ENCODE assay signal across 27 cellular contexts in the genomic region with DNA sequence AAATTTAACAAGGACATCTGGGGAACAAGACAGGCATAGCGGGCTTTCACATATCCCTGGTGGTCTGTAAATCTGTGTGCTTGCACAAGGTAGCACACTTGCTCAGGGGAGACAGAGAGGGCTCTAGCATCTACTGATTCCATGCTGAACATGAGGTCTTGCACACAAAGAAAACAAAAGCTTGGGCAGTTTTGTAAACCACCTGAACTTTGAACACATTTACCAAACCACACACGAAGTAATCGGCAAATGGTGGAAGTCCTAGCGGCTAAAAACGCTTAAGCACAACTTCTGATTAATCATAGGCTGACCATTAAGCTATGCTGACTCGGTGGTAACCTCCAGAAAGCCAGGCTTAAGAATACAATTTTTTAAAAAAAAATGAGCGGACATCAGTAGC. TPM values are rescaled to one million over a fixed set of nuclear protein-coding genes. Genes with fewer than 3 reads are reported as not detected.
A peak's percentile ranks its signal among the peaks of the same experiment; 100 is the strongest.
DNase-seq lines count a peak whose midpoint lies in the region; ATAC-seq, FAIRE-seq and TF ChIP-seq lines count a peak whose summit lies in the region.
"Had no signal": no experiment of that assay in that cellular context is flagged by ENCODE, and none has a peak within 500 bp of the region (broad histone marks: within the 10 kb centered on the region; RNA-seq: fewer than 3 reads in every experiment).

No MANE protein-coding gene starts in this region.

- H3K4me3 ChIP-seq in HepG2 (replicated peaks in 1 of 3; ENCODE audit: insufficient read depth in 1 of 3, low read depth in 2 of 3, low read length in 3 of 3) (no peak overlapping the region), spleen (no peak overlapping the region), Karpas-422 (ENCODE audit: low read length) (no peak overlapping the region)
- H3K4me3 ChIP-seq: A549; BLaER1 treated with 17β-estradiol and CSF1 and Interleukin-3, amounts not matched to agents 10 nM and 100 nM; GM23338 had no signal

- FAIRE-seq in HepG2 (lab: Jason Lieb, UNC): peak; percentile 74
- FAIRE-seq: A549, D721Med, GM12891, GM18507 had no signal

- CTCF ChIA-PET in HepG2 (lab: Yijun Ruan, JAX; ENCODE audit: low intra/inter-chr PET ratio, low total read pairs): no interaction called here

- peaks cover 36% of the 10 kb centered on the region for H3K4me1 ChIP-seq in HepG2 (ENCODE audit: insufficient read depth, low read length)
- no peaks in the 10 kb centered on the region for H3K4me1 ChIP-seq in spleen
- H3K4me1 ChIP-seq in Karpas-422 (ENCODE audit: low read length): no peaks in the 10 kb centered on the region
- H3K4me1 ChIP-seq: A549, BE2C had no signal

- H3K9me3 ChIP-seq in HepG2 (ENCODE audit: low read length) (no peaks in the 10 kb centered on the region), spleen (no peaks in the 10 kb centered on the region), Karpas-422 (ENCODE audit: low read length) (no peaks in the 10 kb centered on the region)
- H3K9me3 ChIP-seq: A549, BE2C had no signal

- DNase-seq in SK-N-DZ (ENCODE audit: low spot score) (peak; percentile 25), HepG2 (ENCODE audit: low spot score) (peak; percentile 58), renal cortical epithelial cell (ENCODE audit: low read depth) (peak; percentile 15), spleen (no peak), Karpas-422 (no peak)
- DNase-seq: 8988T; ACHN; AML-193; BE2C; CD4-positive, alpha-beta T cell; CD8-positive, alpha-beta memory T cell; DMS53; DMS79 treated with DMSO at 0.1 percent for 48 hours; GF-D8; H9 had no signal

- H3K9me2 ChIP-seq in Karpas-422 (replicated peaks; ENCODE audit: insufficient read depth, low read length): no peaks in the 10 kb centered on the region

- H3K9ac ChIP-seq in HepG2 (ENCODE audit: insufficient read depth, low read depth, low read length) (no peak overlapping the region), Karpas-422 (ENCODE audit: low read length) (no peak overlapping the region)
- H3K9ac ChIP-seq: BLaER1 treated with 17β-estradiol and CSF1 and Interleukin-3, amounts not matched to agents 10 nM and 100 nM had no signal

- no peak for TF ChIP-seq RAD21 in HepG2 (CRISPR knock-in tag; IDR thresholded peaks at IDR 0.05)

- H3K36me3 ChIP-seq in HepG2 (replicated peaks in 1 of 2; ENCODE audit: control insufficient read depth in 1 of 2, insufficient read depth in 2 of 2, low read length in 2 of 2): no peaks in the 10 kb centered on the region
- H3K36me3 ChIP-seq in spleen: no peaks in the 10 kb centered on the region
- H3K36me3 ChIP-seq in Karpas-422 (ENCODE audit: insufficient read depth, low read length): no peaks in the 10 kb centered on the region
- H3K36me3 ChIP-seq: BE2C; BLaER1 treated with 17β-estradiol and CSF1 and Interleukin-3, amounts not matched to agents 10 nM and 100 nM had no signal

- H2AFZ ChIP-seq in HepG2 (ENCODE audit: low read length) (peak overlapping the region; percentile 78), Karpas-422 (ENCODE audit: low read length) (no peak overlapping the region)
- H2AFZ ChIP-seq: GM23338 had no signal

- no peaks in the 10 kb centered on the region for H4K20me1 ChIP-seq in HepG2 (ENCODE audit: insufficient read depth, low read length)
- no peaks in the 10 kb centered on the region for H4K20me1 ChIP-seq in Karpas-422 (ENCODE audit: insufficient read depth, low read depth, low read length)
- H4K20me1 ChIP-seq: BLaER1 treated with 17β-estradiol and CSF1 and Interleukin-3, amounts not matched to agents 10 nM and 100 nM had no signal

- ATAC-seq in HepG2: peak; percentile 49; the same call in 2 of the 3 replicates
- no peak for ATAC-seq in HG02759 (IDR thresholded peaks at IDR 0.05; ENCODE audit: unreplicated experiment)
- ATAC-seq: A549, GM23338, HCT116 had no signal

- peak overlapping the region; percentile 50 for H3K27ac ChIP-seq in HepG2 (ENCODE audit: extremely low read length, insufficient read depth, low read length)
- H3K27ac ChIP-seq in spleen: no peak overlapping the region
- no peak overlapping the region for H3K27ac ChIP-seq in Karpas-422 (ENCODE audit: low read length)
- H3K27ac ChIP-seq: A549; BLaER1 treated with 17β-estradiol and CSF1 and Interleukin-3, amounts not matched to agents 10 nM and 100 nM had no signal

- intact Hi-C loops in HepG2 (cut with micrococcal nuclease; ENCODE audit: unreplicated experiment): no loop called here
- intact Hi-C loops in spleen (cut with DNase I; ENCODE audit: low total_unique reads): no loop called here

- BruUV-seq in HepG2 (replicated peaks; lab: Mats Ljungman, UMichigan): no TSS peak

- in situ Hi-C loops in HepG2 (cut with HindIII; ENCODE audit: extremely low pct_ligation_motif_present, low pct_unique_long_range_greater_than_20kb): no loop called here

- no peaks in the 10 kb centered on the region for H3K27me3 ChIP-seq in HepG2 (ENCODE audit: control insufficient read depth in 1 of 2, insufficient read depth in 2 of 2, low read length in 2 of 2)
- peaks cover 0 to 4% (median 0%) of the 10 kb centered on the region in 7 donors for H3K27me3 ChIP-seq in spleen (replicated peaks in 1 of 7)
- no peaks in the 10 kb centered on the region for H3K27me3 ChIP-seq in Karpas-422 (ENCODE audit: low read length)
- H3K27me3 ChIP-seq: BE2C had no signal

- 41% methylated on average over 4 of the region's 7 CpGs for WGBS in HepG2 (ENCODE audit: low lambda C conversion rate)
- WGBS in spleen, 5 donors: 72 to 98% (median 79%) methylated on average over 7 of the region's 7 CpGs

- no peak for TF ChIP-seq POLR2A in HepG2 (IDR thresholded peaks at IDR 0.05; ENCODE audit: insufficient read depth in 1 of 2, low read depth in 2 of 2, low read length in 2 of 2)
- TF ChIP-seq POLR2A in spleen (IDR thresholded peaks at IDR 0.05): no peak

- TF ChIP-seq CTCF in HepG2 (CRISPR knock-in tag; IDR thresholded peaks at IDR 0.05) (no peak), spleen (IDR thresholded peaks at IDR 0.05 in 8 of 11, conservative IDR thresholded peaks at IDR 0.05 in 3 of 11) (no peak)

- TF ChIP-seq EP300 in HepG2 (IDR thresholded peaks at IDR 0.05; ENCODE audit: low read depth in 2 of 2, low read length in 2 of 2): no peak
- TF ChIP-seq EP300 in HepG2 (CRISPR knock-in tag; IDR thresholded peaks at IDR 0.05; ENCODE audit: borderline replicate concordance): no peak

- POLR2A ChIA-PET in HepG2 (lab: Yijun Ruan, JAX): no interaction called here

- H3K79me2 ChIP-seq in HepG2 (ENCODE audit: insufficient read depth, low read length): no peaks in the 10 kb centered on the region
- H3K79me2 ChIP-seq in Karpas-422 (ENCODE audit: low read length): no peaks in the 10 kb centered on the region

- H3K4me2 ChIP-seq in HepG2 (ENCODE audit: low read depth, low read length): no peak overlapping the region
- H3K4me2 ChIP-seq in Karpas-422 (ENCODE audit: low read depth, low read length, poor library complexity, severe bottlenecking): no peak overlapping the region
- H3K4me2 ChIP-seq: A549; BLaER1 treated with 17β-estradiol and CSF1 and Interleukin-3, amounts not matched to agents 10 nM and 100 nM; GM23338 had no signal

RNA-seq across cellular contexts. Expression of gene AKAP4, which starts 52.8 kb away (rescaled TPM):
- 0.02 TPM in 1 of 2 replicates, not detected in the other for polyA plus RNA-seq in SK-N-DZ (2014; cell fraction: cytosol; rRNA removed)
- not detected in 2 replicates for polyA plus RNA-seq in SK-N-DZ (2014; cell fraction: nucleus; rRNA removed)
- total RNA-seq in HepG2 (2016; rRNA removed; fragmentation: Illumina TruSeq; extraction: Trizol) (not detected in 2 replicates), renal cortical epithelial cell (not detected in 2 replicates), spleen (not detected)
- not detected in 2 replicates for total RNA-seq in HepG2 (2016; cell fraction: cytosol; rRNA removed; fragmentation: Illumina TruSeq; extraction: Trizol; ENCODE audit: low read depth)
- total RNA-seq in HepG2 (2016; cell fraction: insoluble cytoplasmic fraction; rRNA removed; fragmentation: Illumina TruSeq; extraction: Trizol): not detected in 2 replicates
- not detected in 2 replicates for total RNA-seq in HepG2 (2016; cell fraction: membrane; rRNA removed; fragmentation: Illumina TruSeq; extraction: Trizol)
- total RNA-seq in HepG2 (2016; cell fraction: nucleus; rRNA removed; fragmentation: Illumina TruSeq; extraction: Trizol): not detected in 2 replicates
- polyA plus RNA-seq in HepG2 (2011; rRNA removed) (not detected in 2 replicates), spleen (not detected)
- polyA plus RNA-seq in HepG2 (2011; cell fraction: cytosol; rRNA removed): not detected in 2 replicates
- not detected in 2 replicates for polyA plus RNA-seq in HepG2 (2011; cell fraction: nucleus; rRNA removed)
- polyA plus RNA-seq in HepG2 (2012): not detected in 2 replicates
- polyA plus RNA-seq in HepG2 (2016; cell fraction: cytosol; fragmentation: Illumina TruSeq; extraction: Trizol; ENCODE audit: low read depth): not detected in 2 replicates
- polyA plus RNA-seq in HepG2 (2016; cell fraction: insoluble cytoplasmic fraction; fragmentation: Illumina TruSeq; extraction: Trizol; ENCODE audit: low read depth): not detected in 2 replicates
- polyA plus RNA-seq in HepG2 (2016; cell fraction: membrane; fragmentation: Illumina TruSeq; extraction: Trizol; ENCODE audit: low read depth): not detected in 2 replicates
- not detected in 2 replicates for polyA plus RNA-seq in HepG2 (2016; cell fraction: nucleus; fragmentation: Illumina TruSeq; extraction: Trizol; ENCODE audit: insufficient read depth, low read depth)
- 0.09 TPM in 1 of 2 replicates, not detected in the other for polyA minus RNA-seq in HepG2 (2011; rRNA and poly(A)+ RNA removed; ENCODE audit: low replicate concordance)
- not detected in 2 replicates for polyA minus RNA-seq in HepG2 (2011; cell fraction: cytosol; rRNA and poly(A)+ RNA removed)
- not detected in 2 replicates for polyA minus RNA-seq in HepG2 (2011; cell fraction: nucleus; rRNA and poly(A)+ RNA removed)
- total RNA-seq in Karpas-422 (2014; rRNA removed; shearing (Covaris generic); ENCODE audit: low replicate concordance): not detected in 2 replicates
- total RNA-seq: CD4-positive, alpha-beta T cell; CD8-positive, alpha-beta memory T cell; Daoy; G401; GM23338; H4; H9 had no signal
- polyA plus RNA-seq: A549; CD14-positive monocyte; CD8-positive, alpha-beta memory T cell; GM23338 had no signal

RNA-seq across cellular contexts. Expression of gene CCNB3, which starts 56.6 kb away (rescaled TPM):
- 0.33 and 1.6 TPM in 2 replicates for polyA plus RNA-seq in SK-N-DZ (2014; cell fraction: cytosol; rRNA removed)
- 0.24 and 0.93 TPM in 2 replicates for polyA plus RNA-seq in SK-N-DZ (2014; cell fraction: nucleus; rRNA removed)
- total RNA-seq in HepG2 (2016; rRNA removed; fragmentation: Illumina TruSeq; extraction: Trizol) (0.04 and 0.11 TPM in 2 replicates), renal cortical epithelial cell (under 0.01 and 0.20 TPM in 2 replicates), spleen (1 to 10 TPM in 5 of 7 donors, under 1 TPM in 2; 0.20 to 2.1 (median 1.2) TPM)
- 0.10 TPM in 1 of 2 replicates, not detected in the other for total RNA-seq in HepG2 (2016; cell fraction: cytosol; rRNA removed; fragmentation: Illumina TruSeq; extraction: Trizol; ENCODE audit: low read depth)
- 0.02 and 0.06 TPM in 2 replicates for total RNA-seq in HepG2 (2016; cell fraction: insoluble cytoplasmic fraction; rRNA removed; fragmentation: Illumina TruSeq; extraction: Trizol)
- total RNA-seq in HepG2 (2016; cell fraction: membrane; rRNA removed; fragmentation: Illumina TruSeq; extraction: Trizol): not detected in 2 replicates
- 0.06 and 1.6 TPM in 2 replicates for total RNA-seq in HepG2 (2016; cell fraction: nucleus; rRNA removed; fragmentation: Illumina TruSeq; extraction: Trizol)
- polyA plus RNA-seq in HepG2 (2011; rRNA removed) (0.07 TPM in 1 of 2 replicates, not detected in the other), spleen (under 1 TPM; 0.28 to 0.61 (median 0.32) TPM)
- polyA plus RNA-seq in HepG2 (2011; cell fraction: cytosol; rRNA removed): 0.03 TPM in 1 of 2 replicates, not detected in the other
- 0.05 and 1.1 TPM in 2 replicates for polyA plus RNA-seq in HepG2 (2011; cell fraction: nucleus; rRNA removed)
- 0.03 and 0.04 TPM in 2 replicates for polyA plus RNA-seq in HepG2 (2012)
- polyA plus RNA-seq in HepG2 (2016; cell fraction: cytosol; fragmentation: Illumina TruSeq; extraction: Trizol; ENCODE audit: low read depth): not detected in 2 replicates
- polyA plus RNA-seq in HepG2 (2016; cell fraction: insoluble cytoplasmic fraction; fragmentation: Illumina TruSeq; extraction: Trizol; ENCODE audit: low read depth): not detected in 2 replicates
- not detected in 2 replicates for polyA plus RNA-seq in HepG2 (2016; cell fraction: membrane; fragmentation: Illumina TruSeq; extraction: Trizol; ENCODE audit: low read depth)
- polyA plus RNA-seq in HepG2 (2016; cell fraction: nucleus; fragmentation: Illumina TruSeq; extraction: Trizol; ENCODE audit: insufficient read depth, low read depth): 0.29 TPM in 1 of 2 replicates, not detected in the other
- polyA minus RNA-seq in HepG2 (2011; rRNA and poly(A)+ RNA removed; ENCODE audit: low replicate concordance): 1.0 TPM in 1 of 2 replicates, not detected in the other
- not detected in 2 replicates for polyA minus RNA-seq in HepG2 (2011; cell fraction: cytosol; rRNA and poly(A)+ RNA removed)
- not detected in 2 replicates for polyA minus RNA-seq in HepG2 (2011; cell fraction: nucleus; rRNA and poly(A)+ RNA removed)
- 0.32 and 0.78 TPM in 2 replicates for total RNA-seq in Karpas-422 (2014; rRNA removed; shearing (Covaris generic); ENCODE audit: low replicate concordance)
- total RNA-seq: G401 had no signal
- polyA plus RNA-seq: CD8-positive, alpha-beta memory T cell had no signal

Comparison
In these comparisons a context has a peak if more than half of its experiments do, and no peak if none do; other contexts are left out.
1. DNase-seq: peak in SK-N-DZ (single experiment), HepG2 (single experiment) and renal cortical epithelial cell (single experiment); none in spleen (single experiment) and Karpas-422 (single experiment).